Comparison of ENCODE assay signal across 8 cellular contexts in the genomic region with DNA sequence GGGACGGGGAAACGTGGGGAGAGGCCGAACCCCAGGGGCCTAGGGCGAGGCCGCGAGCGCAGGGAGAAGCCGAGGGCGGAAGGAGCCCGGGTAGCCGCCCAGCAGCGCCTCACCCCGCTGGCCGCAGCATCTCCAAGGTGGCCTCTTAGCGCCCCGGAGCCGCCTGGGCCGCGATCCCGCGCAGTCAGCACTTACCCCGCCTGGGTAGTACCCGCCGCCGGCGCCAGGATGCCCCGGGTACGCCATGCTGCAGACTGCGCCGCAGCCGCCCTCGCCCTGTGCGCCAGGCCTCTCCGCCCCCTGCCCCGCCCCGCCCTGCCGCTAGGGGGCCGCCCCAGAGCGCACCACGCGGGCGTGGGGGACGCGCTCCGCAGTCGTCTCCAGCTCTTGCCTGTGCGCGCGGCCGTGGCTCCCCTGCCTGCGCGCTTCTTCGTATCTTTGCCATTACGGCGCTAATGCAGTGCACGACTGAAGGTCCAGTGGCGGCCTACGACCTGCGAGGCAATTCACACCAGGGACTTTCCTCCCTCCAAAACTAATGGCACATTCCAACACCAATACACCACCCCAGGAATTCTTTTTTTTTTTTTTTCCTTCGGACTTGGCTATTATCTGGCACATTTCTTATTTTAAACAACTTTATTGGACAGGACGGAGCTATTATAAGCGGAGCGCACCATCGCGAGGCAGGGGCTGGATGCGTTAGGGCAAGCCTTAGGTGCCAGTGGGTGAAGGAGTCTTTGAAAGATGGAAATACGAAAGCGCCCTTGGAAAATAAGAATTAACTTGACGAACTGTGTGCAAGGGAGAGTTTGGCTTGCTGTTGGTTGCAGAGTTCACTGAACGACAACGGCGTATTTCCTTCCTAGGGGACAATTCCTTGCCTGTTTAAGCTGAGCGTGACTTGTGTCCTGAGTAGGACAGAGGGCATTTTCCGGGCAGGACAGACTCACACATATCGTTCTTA. TPM values are rescaled to one million over a fixed set of nuclear protein-coding genes. Genes with fewer than 3 reads are reported as not detected.
DNase-seq lines count a peak whose midpoint lies in the region; FAIRE-seq and TF ChIP-seq lines count a peak whose summit lies in the region.

A gene with protein sequence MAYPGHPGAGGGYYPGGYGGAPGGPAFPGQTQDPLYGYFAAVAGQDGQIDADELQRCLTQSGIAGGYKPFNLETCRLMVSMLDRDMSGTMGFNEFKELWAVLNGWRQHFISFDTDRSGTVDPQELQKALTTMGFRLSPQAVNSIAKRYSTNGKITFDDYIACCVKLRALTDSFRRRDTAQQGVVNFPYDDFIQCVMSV (minus strand): TSS at position 258 of the 967 bp plus-strand sequence. CDS start 12 bp downstream, at position 246.

- H2BK12ac ChIP-seq in H9 (ENCODE audit: insufficient read length, low read depth, low read length): peak within 1 kb of the TSS; percentile 100

- peaks cover 15% of the 10 kb centered on the region for H3K23me2 ChIP-seq in H9 (ENCODE audit: insufficient read length, low read depth, low read length, poor library complexity, severe bottlenecking)

- no CpG with 5 or more reads among the region's 75 CpGs for WGBS in H9 (ENCODE audit: extremely low coverage, insufficient read length, low lambda C conversion rate)

- H3K4me1 ChIP-seq in H9 (ENCODE audit: insufficient read depth, low read length) (peaks cover 3% of the 10 kb centered on the region), Loucy (ENCODE audit: insufficient read depth, low read length, poor library complexity, severe bottlenecking) (peaks cover 40% of the 10 kb centered on the region), SJSA1 (replicated peaks) (peaks cover 17% of the 10 kb centered on the region)

- H3K56ac ChIP-seq in H9 (ENCODE audit: insufficient read length, low read depth, low read length): no peak within 1 kb of the TSS

- peak within 1 kb of the TSS; percentile 86 for H3K4me3 ChIP-seq in Loucy (ENCODE audit: low read length, poor library complexity, severe bottlenecking)
- peak within 1 kb of the TSS; percentile 92 for H3K4me3 ChIP-seq in SJSA1

- H3K79me1 ChIP-seq in H9 (ENCODE audit: insufficient read depth, low read depth, low read length, poor library complexity, severe bottlenecking): no peaks in the 10 kb centered on the region

- H3K9me2 ChIP-seq in Loucy (replicated peaks; ENCODE audit: low read depth, low read length): no peaks in the 10 kb centered on the region

- no peaks in the 10 kb centered on the region for H3K27me3 ChIP-seq in H9 (ENCODE audit: insufficient read depth, low read length)
- no peaks in the 10 kb centered on the region for H3K27me3 ChIP-seq in Loucy (ENCODE audit: insufficient read depth, low read length, poor library complexity, severe bottlenecking)
- H3K27me3 ChIP-seq in SJSA1 (replicated peaks): no peaks in the 10 kb centered on the region

- TF ChIP-seq CTCF in H9 (conservative IDR thresholded peaks at IDR 0.05) (peak; percentile 94), Loucy (conservative IDR thresholded peaks at IDR 0.05; ENCODE audit: low read length) (peak; percentile 52)

- H3K36me3 ChIP-seq in Loucy (ENCODE audit: insufficient read depth, low read length) (peaks cover 5% of the 10 kb centered on the region; the same call in 1 of the 2 replicates), SJSA1 (peaks cover 22% of the 10 kb centered on the region)

- H3K9ac ChIP-seq in H9 (ENCODE audit: extremely low read depth, insufficient read length, low read length) (peak within 1 kb of the TSS; percentile 98), Loucy (ENCODE audit: low read depth, low read length, poor library complexity, severe bottlenecking) (peak within 1 kb of the TSS; percentile 85)

- peak within 1 kb of the TSS; percentile 98 for H3T11ph ChIP-seq in H9 (ENCODE audit: low read length)

- peak within 1 kb of the TSS; percentile 94 for H4K5ac ChIP-seq in H9 (ENCODE audit: insufficient read length, low read depth, low read length)

- no peak within 1 kb of the TSS for H2BK20ac ChIP-seq in H9 (ENCODE audit: low read depth, low read length, poor library complexity, severe bottlenecking)

- no peaks in the 10 kb centered on the region; a peak in 1 of 5 replicates for H3K9me3 Mint-ChIP-seq in H9

- H3K4me2 ChIP-seq in H9 (ENCODE audit: insufficient read depth, insufficient read length, low read length) (peak within 1 kb of the TSS; percentile 97), Loucy (ENCODE audit: low read depth, low read length, poor library complexity, severe bottlenecking) (peak within 1 kb of the TSS; percentile 93)

- peaks cover 5% of the 10 kb centered on the region; the same call in 1 of the 2 replicates for H3F3A ChIP-seq in Loucy (ENCODE audit: low read depth)

- H3K14ac ChIP-seq in H9 (ENCODE audit: insufficient read depth, low read length): peak within 1 kb of the TSS; percentile 100

- peak within 1 kb of the TSS; percentile 99 to 100 (median 100) for H3K27ac Mint-ChIP-seq in H9

- peak within 1 kb of the TSS; percentile 99 for H2AFZ ChIP-seq in H9 (ENCODE audit: low read length)
- peak within 1 kb of the TSS; percentile 98 for H2AFZ ChIP-seq in Loucy (ENCODE audit: low read length)

- H3K27me3 Mint-ChIP-seq in H9 (ENCODE audit: low read depth): no peaks in the 10 kb centered on the region; the same call in 1 of the 2 replicates

- no peak within 1 kb of the TSS for H2BK120ac ChIP-seq in H9 (ENCODE audit: low read depth, low read length, poor library complexity, severe bottlenecking)

- peak within 1 kb of the TSS; percentile 92; the same call in 1 of the 2 replicates for H2BK15ac ChIP-seq in H9 (ENCODE audit: low read depth, low read length)

- H2BK5ac ChIP-seq in H9 (ENCODE audit: insufficient read length, low read length): peak within 1 kb of the TSS; percentile 94

- H4K8ac ChIP-seq in H9 (replicated peaks; ENCODE audit: insufficient read length, low read depth, low read length): peak within 1 kb of the TSS; percentile 89

- peaks cover 34 to 41% of the 10 kb centered on the region in 2 experiments for H3K4me1 Mint-ChIP-seq in H9

- no peak within 1 kb of the TSS for H2AK5ac ChIP-seq in H9 (ENCODE audit: insufficient read length, low read length)

- H4K20me1 ChIP-seq in H9 (ENCODE audit: control insufficient read depth, insufficient read depth, insufficient read length) (no peaks in the 10 kb centered on the region), Loucy (ENCODE audit: insufficient read depth, low read length, poor library complexity, severe bottlenecking) (peaks cover 22% of the 10 kb centered on the region)

- no peak within 1 kb of the TSS for H3K23ac ChIP-seq in H9 (ENCODE audit: insufficient read length, low read depth, low read length)

- no peak within 1 kb of the TSS for H3K4ac ChIP-seq in H9 (ENCODE audit: low read depth, low read length)

- H4K91ac ChIP-seq in H9 (ENCODE audit: insufficient read length, low read depth, low read length): no peak within 1 kb of the TSS

- peak within 1 kb of the TSS; percentile 100 for H3K18ac ChIP-seq in H9 (ENCODE audit: insufficient read length, low read depth, low read length)

- DNase-seq in GM04503 (ENCODE audit: low read depth) (peak; percentile 38), H9 (peak; percentile 82), SJSA1 (ENCODE audit: low read depth in 1 of 2, low spot score in 2 of 2) (peak; percentile 88 to 91), frontal cortex (ENCODE audit: low spot score in 2 of 2) (peak; percentile 83), nucleus accumbens (lab: John Stamatoyannopoulos, UW) (peak in 55 of 56 donors; percentile 26 to 92 (median 81)), superior temporal gyrus (ENCODE audit: extremely low spot score) (peak; percentile 79)
- DNase-seq in activated naive CD4-positive, alpha-beta T cell (lab: John Stamatoyannopoulos, UW): peak; percentile 77 to 91 (median 86)

- H3K36me3 Mint-ChIP-seq in H9 (ENCODE audit: insufficient read depth in 1 of 3, low read depth in 3 of 3): peaks cover 0 to 11% (median 9%) of the 10 kb centered on the region in 3 experiments; a peak in 4 of 7 replicates

- H3K9me3 ChIP-seq in H9 (ENCODE audit: control insufficient read depth, low read depth, low read length) (no peaks in the 10 kb centered on the region), Loucy (ENCODE audit: insufficient read depth, low read depth, low read length) (no peaks in the 10 kb centered on the region), SJSA1 (replicated peaks) (no peaks in the 10 kb centered on the region; the same call in 1 of the 2 replicates)

- FAIRE-seq in frontal cortex (lab: Jason Lieb, UNC): no peak

- no peak within 1 kb of the TSS for H3K27ac ChIP-seq in H9 (ENCODE audit: insufficient read length, low read depth, low read length)
- H3K27ac ChIP-seq in SJSA1: peak within 1 kb of the TSS; percentile 96

- H3K79me2 ChIP-seq in H9 (ENCODE audit: insufficient read depth, low read length): peaks cover 2% of the 10 kb centered on the region; the same call in 1 of the 2 replicates
- H3K79me2 ChIP-seq in Loucy (ENCODE audit: insufficient read depth, low read length): peaks cover 50% of the 10 kb centered on the region

- peak within 1 kb of the TSS; percentile 84 to 96 for H3K4me3 Mint-ChIP-seq in H9

RNA-seq across cellular contexts. Expression of the gene that starts here (rescaled TPM):
- total RNA-seq in H9 (2021) (136 and 137 TPM in 2 replicates), frontal cortex (87.6 TPM)
- 75.6 and 103 TPM in 2 replicates for total RNA-seq in SJSA1 (2014; rRNA removed; shearing (Covaris generic))

Comparison
In these comparisons a context has a peak if more than half of its experiments do, and no peak if none do; other contexts are left out.
1. DNase-seq: peak in every context shown above with its lines; median percentile 90 in SJSA1; 86 in activated naive CD4-positive, alpha-beta T cell; 83 in frontal cortex; 82 in H9; 81 in nucleus accumbens; 79 in superior temporal gyrus; 38 in GM04503.